Comparison of ENCODE assay signal across 12 cellular contexts in the genomic region with DNA sequence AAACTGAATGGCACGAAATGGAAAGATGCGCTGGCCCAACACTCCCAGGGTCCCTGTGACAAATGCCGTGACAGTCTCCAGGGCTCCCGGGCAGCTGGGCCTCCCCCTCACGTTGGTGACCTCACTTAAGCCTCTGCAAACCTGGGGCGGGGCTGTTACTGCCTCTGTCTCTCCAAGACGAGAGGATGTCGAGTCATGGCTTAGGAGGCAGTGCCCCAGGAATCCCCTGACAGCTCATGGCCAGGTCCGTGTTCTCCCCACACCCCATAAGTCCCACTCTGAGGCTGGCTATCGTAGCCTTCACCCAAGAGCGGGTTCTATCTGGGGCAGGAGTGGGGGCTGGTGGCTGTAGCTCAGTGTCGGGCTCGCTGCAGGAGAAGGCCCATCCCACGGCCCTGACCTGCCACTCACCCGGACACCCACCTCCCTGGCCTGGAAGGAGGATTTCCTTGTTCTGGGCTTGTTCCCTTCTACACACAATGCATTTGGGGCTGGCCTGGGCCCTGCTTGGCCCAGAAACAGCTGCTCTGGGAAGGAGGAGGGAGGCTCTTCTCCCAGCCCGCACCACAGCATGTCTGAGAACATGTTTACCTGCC. TPM values are rescaled to one million over a fixed set of nuclear protein-coding genes. Genes with fewer than 3 reads are reported as not detected.
DNase-seq lines count a peak whose midpoint lies in the region; ATAC-seq, FAIRE-seq and TF ChIP-seq lines count a peak whose summit lies in the region.
"Had no signal": no experiment of that assay in that cellular context is flagged by ENCODE, and none has a peak within 500 bp of the region (broad histone marks: within the 10 kb centered on the region; RNA-seq: fewer than 3 reads in every experiment).

No MANE protein-coding gene starts in this region.

- in situ Hi-C loops in HepG2 (cut with HindIII; ENCODE audit: extremely low pct_ligation_motif_present, low pct_unique_long_range_greater_than_20kb) = no loop called here

- no peaks in the 10 kb centered on the region for H3K36me3 ChIP-seq in breast epithelium
- H3K36me3 ChIP-seq in HepG2 (replicated peaks in 1 of 2; ENCODE audit: control insufficient read depth in 1 of 2, insufficient read depth in 2 of 2, low read length in 2 of 2) = 0 out of 5 replicates have a peak, but pooled peaks cover 2 to 6% of the 10 kb centered on the region in 2 experiments
- H3K36me3 ChIP-seq in thyroid gland = no peaks in the 10 kb centered on the region

- no peak overlapping the region for H3K4me2 ChIP-seq in HepG2 (ENCODE audit: low read depth, low read length)

- no TSS peak for BruUV-seq in HepG2 (replicated peaks; lab: Mats Ljungman, UMichigan)

- no peak for TF ChIP-seq POLR2A in breast epithelium (IDR thresholded peaks at IDR 0.05)
- TF ChIP-seq POLR2A in HepG2 (IDR thresholded peaks at IDR 0.05; ENCODE audit: insufficient read depth in 1 of 2, low read depth in 2 of 2, low read length in 2 of 2) = no peak; a peak in 1 of 4 replicates
- TF ChIP-seq POLR2A in thyroid gland (IDR thresholded peaks at IDR 0.05) = no peak

- H3K9ac ChIP-seq in HepG2 (ENCODE audit: insufficient read depth, low read depth, low read length) = no peak overlapping the region

- no peak overlapping the region for H3K4me3 ChIP-seq in breast epithelium
- no peak overlapping the region for H3K4me3 ChIP-seq in HepG2 (replicated peaks in 1 of 3; ENCODE audit: insufficient read depth in 1 of 3, low read depth in 2 of 3, low read length in 3 of 3)
- no peak overlapping the region for H3K4me3 ChIP-seq in thyroid gland (replicated peaks in 1 of 3)

- no peak for TF ChIP-seq RAD21 in HepG2 (CRISPR knock-in tag; IDR thresholded peaks at IDR 0.05)

- CTCF ChIA-PET in HepG2 (lab: Yijun Ruan, JAX; ENCODE audit: low intra/inter-chr PET ratio, low total read pairs) = no interaction called here

- H4K20me1 ChIP-seq in HepG2 (ENCODE audit: insufficient read depth, low read length) = peaks cover 6% of the 10 kb centered on the region; the same call in 1 of the 2 replicates

- H3K9me3 ChIP-seq in breast epithelium (no peaks in the 10 kb centered on the region), HepG2 (ENCODE audit: low read length) (no peaks in the 10 kb centered on the region), thyroid gland (no peaks in the 10 kb centered on the region)

- no peak for FAIRE-seq in HepG2 (lab: Jason Lieb, UNC)

- intact Hi-C loops in breast epithelium (cut with DNase I; ENCODE audit: low total_unique reads) (loop anchor here (5.0 kb wide), 1 partner anchor 1266 kb away; no protein-coding TSS in a partner anchor), HepG2 (cut with micrococcal nuclease; ENCODE audit: unreplicated experiment) (no loop called here), thyroid gland (cut with DNase I) (loop anchor here (5.0 kb wide), 1 partner anchor 79 kb away; a partner anchor contains a TSS)

- H3K4me1 ChIP-seq in breast epithelium (peaks cover 3 to 7% of the 10 kb centered on the region in 2 donors), HepG2 (ENCODE audit: insufficient read depth, low read length) (peaks cover 37% of the 10 kb centered on the region), thyroid gland (peaks cover 40 to 58% of the 10 kb centered on the region in 2 donors)

- POLR2A ChIA-PET in HepG2 (lab: Yijun Ruan, JAX) = interaction anchor here (3.2 kb wide), 1 partner anchor 14 kb away, joined by 51 read pairs; a partner anchor contains a TSS

- no peak for TF ChIP-seq EP300 in HepG2 (IDR thresholded peaks at IDR 0.05; ENCODE audit: low read depth in 2 of 2, low read length in 2 of 2)
- TF ChIP-seq EP300 in HepG2 (CRISPR knock-in tag; IDR thresholded peaks at IDR 0.05; ENCODE audit: borderline replicate concordance) = no peak

- ATAC-seq in HepG2 = no peak
- no peak for ATAC-seq in GM21367 (IDR thresholded peaks at IDR 0.05; ENCODE audit: unreplicated experiment)
- ATAC-seq in activated CD4-positive, CD25-positive, alpha-beta regulatory T cell treated with anti-CD3 and anti-CD28 coated beads, Interleukin-2, amount 50 U/mL, for 24 hours = no peak
- ATAC-seq in GM21526 (IDR thresholded peaks at IDR 0.05; ENCODE audit: low FRiP score, unreplicated experiment) = no peak
- ATAC-seq: activated naive CD8-positive, alpha-beta T cell treated with anti-CD3 and anti-CD28 coated beads, Interleukin-2, amount 50 U/mL, for 24 hours; stimulated activated naive CD8-positive, alpha-beta T cell treated with anti-CD3 and anti-CD28 coated beads, Interleukin-15, amount 100 ng/mL, for 72 hours had no signal

- no peaks in the 10 kb centered on the region for H3K27me3 ChIP-seq in breast epithelium
- no peaks in the 10 kb centered on the region; a peak in 2 of 5 replicates for H3K27me3 ChIP-seq in HepG2 (ENCODE audit: control insufficient read depth in 1 of 2, insufficient read depth in 2 of 2, low read length in 2 of 2)
- H3K27me3 ChIP-seq in thyroid gland = no peaks in the 10 kb centered on the region

- H3K27ac ChIP-seq in breast epithelium (peak overlapping the region; percentile 68 to 79), HepG2 (ENCODE audit: extremely low read length, insufficient read depth, low read length) (no peak overlapping the region), thyroid gland (peak overlapping the region; percentile 36 to 76 (median 64))

- 89% methylated on average over 16 of the region's 16 CpGs for WGBS in HepG2 (ENCODE audit: low lambda C conversion rate)
- WGBS in thyroid gland, 2 donors = 67 to 81% methylated on average over 13 to 16 of the region's 16 CpGs

- H2AFZ ChIP-seq in HepG2 (ENCODE audit: low read length) = no peak overlapping the region

- H3K79me2 ChIP-seq in HepG2 (ENCODE audit: insufficient read depth, low read length) = peaks cover 14% of the 10 kb centered on the region

- DNase-seq in M059J (ENCODE audit: low read depth) (peak; percentile 89), breast epithelium (ENCODE audit: low spot score in 2 of 2) (no peak), HepG2 (ENCODE audit: low spot score) (no peak), thyroid gland (peak in 1 of 2 donors; percentile 10), NCI-H2107 treated with DMSO at 0.1 percent for 48 hours (lab: John Stamatoyannopoulos, UW; ENCODE audit: unreplicated experiment) (no peak)
- DNase-seq: activated CD4-positive, alpha-beta T cell treated with anti-CD3 and anti-CD28 coated beads, Interleukin-2, amount 10 ng/mL, durations not matched to agents 24 days and 14 days; activated naive CD8-positive, alpha-beta T cell treated with anti-CD3 and anti-CD28 coated beads, Interleukin-2, amount 50 U/mL, for 24 hours; NCI-H1105; stimulated activated naive CD8-positive, alpha-beta T cell treated with anti-CD3 and anti-CD28 coated beads, Interleukin-15, amount 100 ng/mL, for 72 hours had no signal

- TF ChIP-seq CTCF in breast epithelium (IDR thresholded peaks at IDR 0.05) (no peak), HepG2 (CRISPR knock-in tag; IDR thresholded peaks at IDR 0.05) (no peak), thyroid gland (IDR thresholded peaks at IDR 0.05) (no peak)

RNA-seq across cellular contexts. Expression of a gene that starts 5.6 kb away (rescaled TPM):
- 1,541 and 2,007 TPM in 2 replicates for total RNA-seq in M059J (2014; rRNA removed; shearing (Covaris generic))
- 1,000 to 10,000 TPM; 1,723 to 3,116 (median 2,974) TPM for total RNA-seq in breast epithelium
- total RNA-seq in HepG2 (2016; rRNA removed; fragmentation: Illumina TruSeq; extraction: Trizol) = 2,584 and 2,647 TPM in 2 replicates
- total RNA-seq in HepG2 (2016; cell fraction: cytosol; rRNA removed; fragmentation: Illumina TruSeq; extraction: Trizol; ENCODE audit: low read depth) = 3,497 and 3,511 TPM in 2 replicates
- total RNA-seq in HepG2 (2016; cell fraction: insoluble cytoplasmic fraction; rRNA removed; fragmentation: Illumina TruSeq; extraction: Trizol) = 2,606 and 2,768 TPM in 2 replicates
- 4,939 and 5,761 TPM in 2 replicates for total RNA-seq in HepG2 (2016; cell fraction: membrane; rRNA removed; fragmentation: Illumina TruSeq; extraction: Trizol)
- total RNA-seq in HepG2 (2016; cell fraction: nucleus; rRNA removed; fragmentation: Illumina TruSeq; extraction: Trizol) = 1,156 and 1,166 TPM in 2 replicates
- 9,925 and 11,063 TPM in 2 replicates for polyA plus RNA-seq in HepG2 (2011; rRNA removed)
- polyA plus RNA-seq in HepG2 (2011; cell fraction: cytosol; rRNA removed) = 11,031 and 15,081 TPM in 2 replicates
- 5,156 and 5,267 TPM in 2 replicates for polyA plus RNA-seq in HepG2 (2011; cell fraction: nucleus; rRNA removed)
- 6,658 and 8,852 TPM in 2 replicates for polyA plus RNA-seq in HepG2 (2012)
- 5,362 and 5,590 TPM in 2 replicates for polyA plus RNA-seq in HepG2 (2016; cell fraction: cytosol; fragmentation: Illumina TruSeq; extraction: Trizol; ENCODE audit: low read depth)
- polyA plus RNA-seq in HepG2 (2016; cell fraction: insoluble cytoplasmic fraction; fragmentation: Illumina TruSeq; extraction: Trizol; ENCODE audit: low read depth) = 3,197 and 3,428 TPM in 2 replicates
- 5,998 and 6,820 TPM in 2 replicates for polyA plus RNA-seq in HepG2 (2016; cell fraction: membrane; fragmentation: Illumina TruSeq; extraction: Trizol; ENCODE audit: low read depth)
- 2,753 and 2,989 TPM in 2 replicates for polyA plus RNA-seq in HepG2 (2016; cell fraction: nucleus; fragmentation: Illumina TruSeq; extraction: Trizol; ENCODE audit: insufficient read depth, low read depth)
- polyA minus RNA-seq in HepG2 (2011; rRNA and poly(A)+ RNA removed; ENCODE audit: low replicate concordance) = 2,340 and 3,999 TPM in 2 replicates
- polyA minus RNA-seq in HepG2 (2011; cell fraction: cytosol; rRNA and poly(A)+ RNA removed) = 1,154 and 1,167 TPM in 2 replicates
- 809 and 896 TPM in 2 replicates for polyA minus RNA-seq in HepG2 (2011; cell fraction: nucleus; rRNA and poly(A)+ RNA removed)
- 1,000 to 10,000 TPM; 1,818 to 3,649 (median 2,349) TPM for total RNA-seq in thyroid gland

RNA-seq across cellular contexts. Expression of a gene that starts 14.2 kb away (rescaled TPM):
- 5.6 and 29.7 TPM in 2 replicates for total RNA-seq in M059J (2014; rRNA removed; shearing (Covaris generic))
- 100 to 1,000 TPM in 1 of 3 donors, 10 to 100 TPM in 2; 16.6 to 114 (median 53.3) TPM for total RNA-seq in breast epithelium
- 28.5 and 44.7 TPM in 2 replicates for total RNA-seq in HepG2 (2016; rRNA removed; fragmentation: Illumina TruSeq; extraction: Trizol)
- 32.2 and 40.1 TPM in 2 replicates for total RNA-seq in HepG2 (2016; cell fraction: cytosol; rRNA removed; fragmentation: Illumina TruSeq; extraction: Trizol; ENCODE audit: low read depth)
- 24.0 and 53.5 TPM in 2 replicates for total RNA-seq in HepG2 (2016; cell fraction: insoluble cytoplasmic fraction; rRNA removed; fragmentation: Illumina TruSeq; extraction: Trizol)
- 23.5 and 24.2 TPM in 2 replicates for total RNA-seq in HepG2 (2016; cell fraction: membrane; rRNA removed; fragmentation: Illumina TruSeq; extraction: Trizol)
- 108 and 131 TPM in 2 replicates for total RNA-seq in HepG2 (2016; cell fraction: nucleus; rRNA removed; fragmentation: Illumina TruSeq; extraction: Trizol)
- 21.0 and 22.7 TPM in 2 replicates for polyA plus RNA-seq in HepG2 (2011; rRNA removed)
- polyA plus RNA-seq in HepG2 (2011; cell fraction: cytosol; rRNA removed) = 9.5 and 17.6 TPM in 2 replicates
- 504 and 754 TPM in 2 replicates for polyA plus RNA-seq in HepG2 (2011; cell fraction: nucleus; rRNA removed)
- 96.2 and 135 TPM in 2 replicates for polyA plus RNA-seq in HepG2 (2012)
- 12.5 and 12.7 TPM in 2 replicates for polyA plus RNA-seq in HepG2 (2016; cell fraction: cytosol; fragmentation: Illumina TruSeq; extraction: Trizol; ENCODE audit: low read depth)
- polyA plus RNA-seq in HepG2 (2016; cell fraction: insoluble cytoplasmic fraction; fragmentation: Illumina TruSeq; extraction: Trizol; ENCODE audit: low read depth) = 34.3 and 49.3 TPM in 2 replicates
- 14.2 and 17.2 TPM in 2 replicates for polyA plus RNA-seq in HepG2 (2016; cell fraction: membrane; fragmentation: Illumina TruSeq; extraction: Trizol; ENCODE audit: low read depth)
- polyA plus RNA-seq in HepG2 (2016; cell fraction: nucleus; fragmentation: Illumina TruSeq; extraction: Trizol; ENCODE audit: insufficient read depth, low read depth) = 598 and 620 TPM in 2 replicates
- 26.2 and 35.7 TPM in 2 replicates for polyA minus RNA-seq in HepG2 (2011; rRNA and poly(A)+ RNA removed; ENCODE audit: low replicate concordance)
- polyA minus RNA-seq in HepG2 (2011; cell fraction: cytosol; rRNA and poly(A)+ RNA removed) = 23.2 and 27.1 TPM in 2 replicates
- polyA minus RNA-seq in HepG2 (2011; cell fraction: nucleus; rRNA and poly(A)+ RNA removed) = 70.0 and 71.2 TPM in 2 replicates
- total RNA-seq in thyroid gland = 100 to 1,000 TPM in 3 of 4 donors, 10 to 100 TPM in 1; 93.9 to 179 (median 117) TPM

RNA-seq across cellular contexts. Expression of a gene that starts 25.8 kb away (rescaled TPM):
- total RNA-seq in M059J (2014; rRNA removed; shearing (Covaris generic)) = 10.0 and 19.9 TPM in 2 replicates
- total RNA-seq in breast epithelium (1 to 10 TPM; 1.8 to 3.2 (median 2.9) TPM), HepG2 (2016; rRNA removed; fragmentation: Illumina TruSeq; extraction: Trizol) (9.7 and 10.2 TPM in 2 replicates), thyroid gland (1 to 10 TPM; 5.8 to 8.5 (median 7.7) TPM)
- 3.4 and 4.0 TPM in 2 replicates for total RNA-seq in HepG2 (2016; cell fraction: cytosol; rRNA removed; fragmentation: Illumina TruSeq; extraction: Trizol; ENCODE audit: low read depth)
- 9.2 and 9.3 TPM in 2 replicates for total RNA-seq in HepG2 (2016; cell fraction: insoluble cytoplasmic fraction; rRNA removed; fragmentation: Illumina TruSeq; extraction: Trizol)
- 13.2 and 14.3 TPM in 2 replicates for total RNA-seq in HepG2 (2016; cell fraction: membrane; rRNA removed; fragmentation: Illumina TruSeq; extraction: Trizol)
- 5.6 and 7.3 TPM in 2 replicates for total RNA-seq in HepG2 (2016; cell fraction: nucleus; rRNA removed; fragmentation: Illumina TruSeq; extraction: Trizol)
- polyA plus RNA-seq in HepG2 (2011; rRNA removed) = 5.2 and 5.9 TPM in 2 replicates
- polyA plus RNA-seq in HepG2 (2011; cell fraction: cytosol; rRNA removed) = 4.8 and 5.4 TPM in 2 replicates
- 6.8 and 7.6 TPM in 2 replicates for polyA plus RNA-seq in HepG2 (2011; cell fraction: nucleus; rRNA removed)
- polyA plus RNA-seq in HepG2 (2012) = 4.7 and 5.4 TPM in 2 replicates
- polyA plus RNA-seq in HepG2 (2016; cell fraction: cytosol; fragmentation: Illumina TruSeq; extraction: Trizol; ENCODE audit: low read depth) = 7.5 and 8.3 TPM in 2 replicates
- polyA plus RNA-seq in HepG2 (2016; cell fraction: insoluble cytoplasmic fraction; fragmentation: Illumina TruSeq; extraction: Trizol; ENCODE audit: low read depth) = 20.6 and 26.7 TPM in 2 replicates
- 20.0 and 22.1 TPM in 2 replicates for polyA plus RNA-seq in HepG2 (2016; cell fraction: membrane; fragmentation: Illumina TruSeq; extraction: Trizol; ENCODE audit: low read depth)
- 18.8 and 19.3 TPM in 2 replicates for polyA plus RNA-seq in HepG2 (2016; cell fraction: nucleus; fragmentation: Illumina TruSeq; extraction: Trizol; ENCODE audit: insufficient read depth, low read depth)
- 5.3 and 6.3 TPM in 2 replicates for polyA minus RNA-seq in HepG2 (2011; rRNA and poly(A)+ RNA removed; ENCODE audit: low replicate concordance)
- 4.9 and 6.3 TPM in 2 replicates for polyA minus RNA-seq in HepG2 (2011; cell fraction: cytosol; rRNA and poly(A)+ RNA removed)
- 4.8 and 5.2 TPM in 2 replicates for polyA minus RNA-seq in HepG2 (2011; cell fraction: nucleus; rRNA and poly(A)+ RNA removed)

RNA-seq across cellular contexts. Expression of a gene that starts 46.0 kb away (rescaled TPM):
- not detected in 2 replicates for total RNA-seq in M059J (2014; rRNA removed; shearing (Covaris generic))
- total RNA-seq in breast epithelium (1 to 10 TPM in 2 of 3 donors, not detected in 1; 2.0 to 4.0 TPM), HepG2 (2016; rRNA removed; fragmentation: Illumina TruSeq; extraction: Trizol) (0.46 and 0.86 TPM in 2 replicates), thyroid gland (1 to 10 TPM; 1.1 to 6.0 (median 4.6) TPM)
- 0.30 and 0.62 TPM in 2 replicates for total RNA-seq in HepG2 (2016; cell fraction: cytosol; rRNA removed; fragmentation: Illumina TruSeq; extraction: Trizol; ENCODE audit: low read depth)
- total RNA-seq in HepG2 (2016; cell fraction: insoluble cytoplasmic fraction; rRNA removed; fragmentation: Illumina TruSeq; extraction: Trizol) = 0.65 and 0.76 TPM in 2 replicates
- 0.52 and 0.65 TPM in 2 replicates for total RNA-seq in HepG2 (2016; cell fraction: membrane; rRNA removed; fragmentation: Illumina TruSeq; extraction: Trizol)
- 0.78 and 0.81 TPM in 2 replicates for total RNA-seq in HepG2 (2016; cell fraction: nucleus; rRNA removed; fragmentation: Illumina TruSeq; extraction: Trizol)
- polyA plus RNA-seq in HepG2 (2011; rRNA removed) = 0.69 and 0.82 TPM in 2 replicates
- polyA plus RNA-seq in HepG2 (2011; cell fraction: cytosol; rRNA removed) = 0.46 and 0.94 TPM in 2 replicates
- 1.1 and 1.2 TPM in 2 replicates for polyA plus RNA-seq in HepG2 (2011; cell fraction: nucleus; rRNA removed)
- polyA plus RNA-seq in HepG2 (2012) = 0.24 and 0.42 TPM in 2 replicates
- 0.52 and 0.54 TPM in 2 replicates for polyA plus RNA-seq in HepG2 (2016; cell fraction: cytosol; fragmentation: Illumina TruSeq; extraction: Trizol; ENCODE audit: low read depth)
- polyA plus RNA-seq in HepG2 (2016; cell fraction: insoluble cytoplasmic fraction; fragmentation: Illumina TruSeq; extraction: Trizol; ENCODE audit: low read depth) = 0.67 and 0.91 TPM in 2 replicates
- polyA plus RNA-seq in HepG2 (2016; cell fraction: membrane; fragmentation: Illumina TruSeq; extraction: Trizol; ENCODE audit: low read depth) = 0.51 and 0.60 TPM in 2 replicates
- 0.97 and 1.1 TPM in 2 replicates for polyA plus RNA-seq in HepG2 (2016; cell fraction: nucleus; fragmentation: Illumina TruSeq; extraction: Trizol; ENCODE audit: insufficient read depth, low read depth)
- polyA minus RNA-seq in HepG2 (2011; rRNA and poly(A)+ RNA removed; ENCODE audit: low replicate concordance) = 0.40 TPM in 1 of 2 replicates, not detected in the other
- polyA minus RNA-seq in HepG2 (2011; cell fraction: cytosol; rRNA and poly(A)+ RNA removed) = 0.40 TPM in 1 of 2 replicates, not detected in the other
- 0.26 and 0.75 TPM in 2 replicates for polyA minus RNA-seq in HepG2 (2011; cell fraction: nucleus; rRNA and poly(A)+ RNA removed)
- total RNA-seq: activated CD4-positive, alpha-beta T cell treated with anti-CD3 and anti-CD28 coated beads, Interleukin-2, amount 10 ng/mL, durations not matched to agents 24 days and 14 days had no signal
